ENCODE assay signal across 8 cellular contexts in the genomic region with DNA sequence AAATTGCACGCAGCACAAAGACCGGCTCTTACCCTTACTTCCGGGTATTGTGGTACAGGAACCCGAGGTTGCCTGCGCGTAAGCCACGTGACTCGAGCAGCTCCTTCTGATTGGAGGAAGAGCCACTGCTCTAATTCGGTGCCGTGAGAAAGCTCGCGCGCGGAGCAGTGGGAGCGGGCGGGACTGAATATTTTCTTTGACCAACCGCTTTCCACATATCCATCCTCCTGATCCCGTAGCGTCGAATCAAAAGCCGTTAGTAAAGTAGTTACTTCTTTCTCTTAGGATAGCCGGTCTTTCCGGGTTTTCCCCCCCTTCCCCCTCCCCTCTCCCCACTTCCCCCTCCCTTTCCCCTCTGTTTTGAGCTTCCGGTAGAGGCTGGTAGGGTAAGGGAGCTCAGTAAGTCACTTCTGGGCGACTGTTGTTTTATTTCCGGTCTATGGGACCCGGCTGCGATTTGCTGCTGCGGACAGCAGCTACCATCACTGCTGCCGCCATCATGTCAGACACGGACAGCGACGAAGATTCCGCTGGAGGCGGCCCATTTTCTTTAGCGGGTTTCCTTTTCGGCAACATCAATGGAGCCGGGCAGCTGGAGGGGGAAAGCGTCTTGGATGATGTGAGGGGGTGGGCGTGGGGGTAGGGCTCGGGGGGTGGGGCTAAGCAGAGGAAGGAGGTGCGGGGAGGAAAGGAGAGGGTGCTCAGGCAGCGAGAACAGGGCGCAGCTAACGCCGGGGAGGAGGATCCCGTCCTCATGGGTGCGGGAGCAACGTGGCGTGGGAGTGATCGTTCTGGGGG. TPM values are rescaled to one million over a fixed set of nuclear protein-coding genes. Genes with fewer than 3 reads are reported as not detected.
DNase-seq lines count a peak whose midpoint lies in the region; ATAC-seq, FAIRE-seq and TF ChIP-seq lines count a peak whose summit lies in the region.

A gene with protein sequence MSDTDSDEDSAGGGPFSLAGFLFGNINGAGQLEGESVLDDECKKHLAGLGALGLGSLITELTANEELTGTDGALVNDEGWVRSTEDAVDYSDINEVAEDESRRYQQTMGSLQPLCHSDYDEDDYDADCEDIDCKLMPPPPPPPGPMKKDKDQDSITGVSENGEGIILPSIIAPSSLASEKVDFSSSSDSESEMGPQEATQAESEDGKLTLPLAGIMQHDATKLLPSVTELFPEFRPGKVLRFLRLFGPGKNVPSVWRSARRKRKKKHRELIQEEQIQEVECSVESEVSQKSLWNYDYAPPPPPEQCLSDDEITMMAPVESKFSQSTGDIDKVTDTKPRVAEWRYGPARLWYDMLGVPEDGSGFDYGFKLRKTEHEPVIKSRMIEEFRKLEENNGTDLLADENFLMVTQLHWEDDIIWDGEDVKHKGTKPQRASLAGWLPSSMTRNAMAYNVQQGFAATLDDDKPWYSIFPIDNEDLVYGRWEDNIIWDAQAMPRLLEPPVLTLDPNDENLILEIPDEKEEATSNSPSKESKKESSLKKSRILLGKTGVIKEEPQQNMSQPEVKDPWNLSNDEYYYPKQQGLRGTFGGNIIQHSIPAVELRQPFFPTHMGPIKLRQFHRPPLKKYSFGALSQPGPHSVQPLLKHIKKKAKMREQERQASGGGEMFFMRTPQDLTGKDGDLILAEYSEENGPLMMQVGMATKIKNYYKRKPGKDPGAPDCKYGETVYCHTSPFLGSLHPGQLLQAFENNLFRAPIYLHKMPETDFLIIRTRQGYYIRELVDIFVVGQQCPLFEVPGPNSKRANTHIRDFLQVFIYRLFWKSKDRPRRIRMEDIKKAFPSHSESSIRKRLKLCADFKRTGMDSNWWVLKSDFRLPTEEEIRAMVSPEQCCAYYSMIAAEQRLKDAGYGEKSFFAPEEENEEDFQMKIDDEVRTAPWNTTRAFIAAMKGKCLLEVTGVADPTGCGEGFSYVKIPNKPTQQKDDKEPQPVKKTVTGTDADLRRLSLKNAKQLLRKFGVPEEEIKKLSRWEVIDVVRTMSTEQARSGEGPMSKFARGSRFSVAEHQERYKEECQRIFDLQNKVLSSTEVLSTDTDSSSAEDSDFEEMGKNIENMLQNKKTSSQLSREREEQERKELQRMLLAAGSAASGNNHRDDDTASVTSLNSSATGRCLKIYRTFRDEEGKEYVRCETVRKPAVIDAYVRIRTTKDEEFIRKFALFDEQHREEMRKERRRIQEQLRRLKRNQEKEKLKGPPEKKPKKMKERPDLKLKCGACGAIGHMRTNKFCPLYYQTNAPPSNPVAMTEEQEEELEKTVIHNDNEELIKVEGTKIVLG (N-terminal part only) (plus strand): TSS at position 482 of the 798 bp plus-strand sequence. CDS start 18 bp downstream, at position 500.

- peak within 1 kb of the TSS; percentile 100 for H3K27ac Mint-ChIP-seq in T-helper 2 cell treated with Interferon-gamma antibody and Interleukin-4, amounts not matched to agents 5 μg/mL and 100 μg/mL, for 36 hours

- H3K27ac ChIP-seq in ascending aorta (peak within 1 kb of the TSS; percentile 87 to 95), right atrium auricular region (peak within 1 kb of the TSS; percentile 81 to 84), psoas muscle (peak within 1 kb of the TSS; percentile 92)

- TF ChIP-seq CTCF in ascending aorta (IDR thresholded peaks at IDR 0.05) (no peak), right atrium auricular region (IDR thresholded peaks at IDR 0.05) (no peak), psoas muscle (IDR thresholded peaks at IDR 0.05) (no peak)

- peak; percentile 62 to 77 for DNase-seq in NCI-H1930 (lab: John Stamatoyannopoulos, UW)
- peak; percentile 89 for DNase-seq in T-helper 2 cell treated with Interferon-gamma antibody and Interleukin-4, amounts not matched to agents 5 μg/mL and 100 μg/mL, for 36 hours (ENCODE audit: low spot score)
- peak; percentile 87 to 97 for DNase-seq in ascending aorta (ENCODE audit: low spot score in 2 of 2)
- peak; percentile 97 for DNase-seq in right atrium auricular region (ENCODE audit: low spot score)
- DNase-seq in psoas muscle, result peak; percentile 92 to 96
- peak; percentile 93 for DNase-seq in urothelium cell line (ENCODE audit: low spot score)

- H3K4me1 ChIP-seq in ascending aorta (peaks cover 0 to 5% of the 10 kb centered on the region in 2 donors), right atrium auricular region (peaks cover 0 to 10% of the 10 kb centered on the region in 2 donors), psoas muscle (peaks cover 8% of the 10 kb centered on the region)

- H3K4me3 ChIP-seq in ascending aorta, result peak within 1 kb of the TSS; percentile 58 to 82
- peak within 1 kb of the TSS; percentile 60 for H3K4me3 ChIP-seq in right atrium auricular region
- H3K4me3 ChIP-seq in psoas muscle, result peak within 1 kb of the TSS; percentile 81

- peaks cover 0 to 10% of the 10 kb centered on the region in 2 donors for H3K36me3 ChIP-seq in ascending aorta
- no peaks in the 10 kb centered on the region for H3K36me3 ChIP-seq in right atrium auricular region
- H3K36me3 ChIP-seq in psoas muscle (ENCODE audit: insufficient read depth in 1 of 2, low read depth in 1 of 2), result peaks cover 0 to 25% of the 10 kb centered on the region in 2 donors

- peaks cover 19% of the 10 kb centered on the region for H3K4me1 Mint-ChIP-seq in T-helper 2 cell treated with Interferon-gamma antibody and Interleukin-4, amounts not matched to agents 5 μg/mL and 100 μg/mL, for 36 hours (ENCODE audit: low read depth)

- H3K4me3 Mint-ChIP-seq in T-helper 2 cell treated with Interferon-gamma antibody and Interleukin-4, amounts not matched to agents 5 μg/mL and 100 μg/mL, for 36 hours, result peak within 1 kb of the TSS; percentile 99

- intact Hi-C loops in ascending aorta (cut with DNase I), result loop anchor here (1.0 to 10.0 kb wide), 3 partner anchors 112 to 181 kb away; a partner anchor contains a TSS
- intact Hi-C loops in psoas muscle (cut with DNase I), result loop anchor here in 1 of 2 donors (10.0 kb wide), 2 partner anchors 61 to 181 kb away; a partner anchor contains a TSS

- peaks cover 23% of the 10 kb centered on the region for H3K36me3 Mint-ChIP-seq in T-helper 2 cell treated with Interferon-gamma antibody and Interleukin-4, amounts not matched to agents 5 μg/mL and 100 μg/mL, for 36 hours (ENCODE audit: low read depth)

- H3K9me3 Mint-ChIP-seq in T-helper 2 cell treated with Interferon-gamma antibody and Interleukin-4, amounts not matched to agents 5 μg/mL and 100 μg/mL, for 36 hours, result no peaks in the 10 kb centered on the region

- no peaks in the 10 kb centered on the region for H3K9me3 ChIP-seq in ascending aorta
- no peaks in the 10 kb centered on the region for H3K9me3 ChIP-seq in right atrium auricular region
- H3K9me3 ChIP-seq in psoas muscle, result no peaks in the 10 kb centered on the region

- H3K27me3 Mint-ChIP-seq in T-helper 2 cell treated with Interferon-gamma antibody and Interleukin-4, amounts not matched to agents 5 μg/mL and 100 μg/mL, for 36 hours (ENCODE audit: low read depth), result no peaks in the 10 kb centered on the region

- peak; percentile 23 for FAIRE-seq in urothelium cell line (lab: Jason Lieb, UNC)

- no peaks in the 10 kb centered on the region for H3K27me3 ChIP-seq in ascending aorta
- no peaks in the 10 kb centered on the region for H3K27me3 ChIP-seq in right atrium auricular region
- H3K27me3 ChIP-seq in psoas muscle (ENCODE audit: insufficient read depth in 3 of 3, low read length in 2 of 3), result no peaks in the 10 kb centered on the region

- 0 to 24% (median 0%) methylated on average over 39 to 51 of the region's 51 CpGs for whole genome bisulfite sequencing in psoas muscle, 3 donors

- ATAC-seq in GM18502 (IDR thresholded peaks at IDR 0.05; ENCODE audit: poor library complexity, unreplicated experiment) (peak; percentile 86), HG02970 (IDR thresholded peaks at IDR 0.05; ENCODE audit: low FRiP score, unreplicated experiment) (peak; percentile 89), psoas muscle (peak; percentile 92 to 95 (median 94))

RNA-seq across cellular contexts. Expression of the gene that starts here (rescaled TPM):
- total RNA-seq in ascending aorta, result 63.2 TPM
- 10 to 100 TPM; 17.9 to 19.1 TPM for total RNA-seq in right atrium auricular region
- total RNA-seq in psoas muscle, result 10 to 100 TPM; 22.3 to 25.6 (median 24.4) TPM
- 10 to 100 TPM in 1 of 3 donors, 1 to 10 TPM in 2; 5.5 to 10.6 (median 6.4) TPM for polyA plus RNA-seq in psoas muscle

Comparison
In these comparisons a context has a peak if more than half of its experiments do, and no peak if none do; other contexts are left out.
1. Peak in every context shown above with its lines: DNase-seq, ATAC-seq, H3K4me3 ChIP-seq and H3K27ac ChIP-seq.